Comparison of ENCODE assay signal across 8 cellular contexts in the genomic region with DNA sequence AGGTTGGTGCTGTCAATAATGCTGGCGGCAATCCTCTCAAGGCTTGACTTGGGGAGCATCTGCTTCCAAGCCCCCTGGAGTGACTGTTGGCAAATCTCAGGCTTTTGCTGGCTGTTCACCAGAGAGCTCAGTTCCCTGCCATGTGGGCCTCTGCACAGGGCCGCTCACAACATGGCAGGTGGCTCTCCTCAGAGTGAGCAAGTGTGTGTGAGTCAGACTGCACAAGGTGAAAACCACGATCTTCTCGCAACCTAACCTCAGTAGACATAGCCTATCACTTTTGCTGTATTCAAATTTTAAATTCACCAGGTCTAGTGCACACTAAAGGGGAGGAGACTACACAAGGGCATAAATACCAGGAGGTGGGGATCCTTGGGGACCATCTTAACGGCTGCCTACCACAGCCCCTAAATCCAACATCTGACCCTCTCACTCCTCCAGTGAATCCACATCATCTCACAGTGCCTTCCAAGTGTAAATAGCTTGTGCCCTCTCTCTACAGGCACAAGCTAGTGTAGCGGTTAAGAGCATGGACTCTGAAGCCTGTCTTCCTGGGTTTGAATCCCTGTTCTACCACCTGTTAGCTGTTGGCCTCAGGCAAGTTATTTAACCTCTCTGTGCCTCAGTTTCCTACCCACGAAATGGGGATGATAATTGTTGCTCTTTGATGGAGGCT.
DNase-seq lines count a peak whose midpoint lies in the region; ATAC-seq and TF ChIP-seq lines count a peak whose summit lies in the region.

No MANE protein-coding gene starts in this region.

- H3K4me3 ChIP-seq in uterus = no peak overlapping the region

- no peak for TF ChIP-seq POLR2A in uterus (IDR thresholded peaks at IDR 0.05)

- intact Hi-C loops in left colon (cut with DNase I, micrococcal nuclease) = no loop called here
- intact Hi-C loops in uterus (cut with DNase I; ENCODE audit: low total_unique reads) = no loop called here

- peak; percentile 88 for ATAC-seq in GM19395 (IDR thresholded peaks at IDR 0.05; ENCODE audit: unreplicated experiment)
- ATAC-seq in HG03175 (IDR thresholded peaks at IDR 0.05; ENCODE audit: unreplicated experiment) = peak; percentile 94
- no peak for ATAC-seq in left colon
- no peak for ATAC-seq in HG03439 (IDR thresholded peaks at IDR 0.05; ENCODE audit: unreplicated experiment)

- H3K27ac ChIP-seq in uterus = no peak overlapping the region

- no peak for TF ChIP-seq CTCF in uterus (IDR thresholded peaks at IDR 0.05)

- H3K4me1 ChIP-seq in uterus = no peaks in the 10 kb centered on the region

- H3K27me3 ChIP-seq in uterus = no peaks in the 10 kb centered on the region

- no peaks in the 10 kb centered on the region for H3K36me3 ChIP-seq in uterus

- peak; percentile 54 for DNase-seq in activated CD4-positive, CD25-positive, alpha-beta regulatory T cell treated with anti-CD3 and anti-CD28 coated beads, Interleukin-2, amount 50 U/mL, for 72 hours
- DNase-seq in kidney tubule cell (ENCODE audit: low spot score) (peak; percentile 42), left colon (no peak), DMS53 treated with DMSO at 0.1 percent for 48 hours (lab: John Stamatoyannopoulos, UW; ENCODE audit: unreplicated experiment) (no peak), uterus (no peak)

- no peaks in the 10 kb centered on the region for H3K9me3 ChIP-seq in uterus

Comparison
In these comparisons a context has a peak if more than half of its experiments do, and no peak if none do; other contexts are left out.
1. ATAC-seq: peak in GM19395 (single experiment) and HG03175 (single experiment); none in left colon (single experiment) and HG03439 (single experiment).
2. DNase-seq: peak in activated CD4-positive, CD25-positive, alpha-beta regulatory T cell treated with anti-CD3 and anti-CD28 coated beads, Interleukin-2, amount 50 U/mL, for 72 hours (single experiment) and kidney tubule cell (single experiment); none in left colon (0 of 2), DMS53 treated with DMSO at 0.1 percent for 48 hours (single experiment) and uterus (0 of 2).